In the genomic region with DNA sequence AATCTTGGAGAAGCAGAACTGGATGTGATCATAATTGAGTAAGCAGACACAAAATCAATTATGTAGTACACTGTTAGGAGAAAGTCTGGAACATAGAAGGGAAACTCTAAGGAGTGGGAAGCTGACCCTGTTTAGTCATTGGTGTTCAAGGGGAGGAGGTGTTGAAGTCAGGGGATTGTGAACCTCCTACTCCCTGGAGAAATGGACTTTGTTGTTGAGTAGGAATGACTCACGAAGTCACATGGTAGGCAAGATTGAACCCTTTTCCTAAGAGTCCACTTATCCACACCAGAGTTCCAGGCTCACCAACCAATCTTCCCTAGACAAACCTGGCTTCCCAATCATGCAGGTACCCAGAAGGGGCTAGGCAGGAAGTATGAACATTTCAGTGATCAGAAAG, we compare ENCODE assay signal across 32 cellular contexts.
DNase-seq lines count a peak whose midpoint lies in the region; ATAC-seq and TF ChIP-seq lines count a peak whose summit lies in the region.
"Had no signal": no experiment of that assay in that cellular context is flagged by ENCODE, and none has a peak within 500 bp of the region (broad histone marks: within the 10 kb centered on the region; RNA-seq: fewer than 3 reads in every experiment).

No MANE protein-coding gene starts in this region.

- H3K9me3 ChIP-seq in breast epithelium (no peaks in the 10 kb centered on the region), mucosa of descending colon (no peaks in the 10 kb centered on the region)
- H3K9me3 ChIP-seq: body of pancreas, heart left ventricle, lower lobe of right lung, psoas muscle, sigmoid colon had no signal

- H3K36me3 Mint-ChIP-seq in MCF 10A (ENCODE audit: insufficient read depth, unreplicated experiment) (no peaks in the 10 kb centered on the region), glutamatergic neuron (ENCODE audit: unreplicated experiment) (peaks cover 3% of the 10 kb centered on the region), natural killer cell (no peaks in the 10 kb centered on the region)
- H3K36me3 Mint-ChIP-seq: activated CD4-positive, alpha-beta memory T cell treated with anti-CD3 and anti-CD28 coated beads for 36 hours; naive thymus-derived CD8-positive, alpha-beta T cell; stimulated activated memory B cell treated with anti-CD40 and anti-IgM and Interleukin-4, amounts not matched to agents 10 μg/mL and 1 μg/mL and 100 μg/mL, for 72 hours; type B pancreatic cell had no signal

- POLR2A ChIA-PET in MCF 10A (lab: Yijun Ruan, JAX): interaction anchor here (0.8 kb wide), 1 partner anchor 37 kb away, joined by 3 read pairs; no protein-coding TSS in a partner anchor

- H3K4me1 Mint-ChIP-seq in MCF 10A (ENCODE audit: insufficient read depth, unreplicated experiment) (peaks cover 6% of the 10 kb centered on the region), glutamatergic neuron (ENCODE audit: low read depth, unreplicated experiment) (peaks cover 2% of the 10 kb centered on the region), natural killer cell (no peaks in the 10 kb centered on the region)
- H3K4me1 Mint-ChIP-seq: naive thymus-derived CD8-positive, alpha-beta T cell; stimulated activated memory B cell treated with anti-CD40 and anti-IgM and Interleukin-4, amounts not matched to agents 10 μg/mL and 1 μg/mL and 100 μg/mL, for 72 hours had no signal

- H3K4me1 ChIP-seq in breast epithelium: peaks cover 0 to 6% of the 10 kb centered on the region in 2 donors
- H3K4me1 ChIP-seq in mucosa of descending colon (ENCODE audit: low read depth): no peaks in the 10 kb centered on the region
- H3K4me1 ChIP-seq: body of pancreas, lower lobe of right lung, psoas muscle, sigmoid colon had no signal

- H3K27ac Mint-ChIP-seq in MCF 10A (ENCODE audit: low read depth, unreplicated experiment) (no peak overlapping the region), glutamatergic neuron (ENCODE audit: unreplicated experiment) (no peak overlapping the region), natural killer cell (no peak overlapping the region)
- H3K27ac Mint-ChIP-seq: activated CD4-positive, alpha-beta memory T cell treated with anti-CD3 and anti-CD28 coated beads for 36 hours; activated naive CD4-positive, alpha-beta T cell treated with anti-CD3 and anti-CD28 coated beads for 36 hours; naive thymus-derived CD8-positive, alpha-beta T cell; stimulated activated memory B cell treated with anti-CD40 and anti-IgM and Interleukin-4, amounts not matched to agents 10 μg/mL and 1 μg/mL and 100 μg/mL, for 72 hours; T-helper 17 cell; type B pancreatic cell had no signal

- CTCF ChIA-PET in MCF 10A (lab: Yijun Ruan, JAX): interaction anchor here (0.5 to 2.5 kb wide), 7 partner anchors 9 to 1822 kb away, joined by 3 to 10 read pairs (median 3); no protein-coding TSS in a partner anchor

- BruUV-seq in MCF 10A (replicated peaks; lab: Mats Ljungman, UMichigan): no TSS peak

- H3K36me3 ChIP-seq in breast epithelium (no peaks in the 10 kb centered on the region), mucosa of descending colon (ENCODE audit: low read depth) (no peaks in the 10 kb centered on the region)
- H3K36me3 ChIP-seq: heart left ventricle, lower lobe of right lung, sigmoid colon had no signal

- DNase-seq in MCF 10A (ENCODE audit: unreplicated experiment): peak; percentile 17
- no peak for DNase-seq in breast epithelium (ENCODE audit: low spot score in 2 of 2)
- peak; percentile 60 for DNase-seq in fibroblast of mammary gland (ENCODE audit: low read depth)
- DNase-seq in mucosa of descending colon: no peak
- no peak for DNase-seq in glutamatergic neuron
- DNase-seq in NCI-H510A (lab: John Stamatoyannopoulos, UW): no peak
- no peak for DNase-seq in natural killer cell
- DNase-seq: activated CD4-positive, alpha-beta memory T cell treated with anti-CD3 and anti-CD28 coated beads for 36 hours; activated CD4-positive, alpha-beta T cell treated with anti-CD3 and anti-CD28 coated beads for 1 hour; activated CD8-positive, alpha-beta memory T cell treated with anti-CD3 and anti-CD28 coated beads, Interleukin-2, amount 50 U/mL, for 48 hours; activated naive CD4-positive, alpha-beta T cell treated with anti-CD3 and anti-CD28 coated beads for 36 hours; body of pancreas; Calu3; DND-41; heart left ventricle; lower lobe of right lung; midbrain; naive thymus-derived CD8-positive, alpha-beta T cell; NCI-H1105; nucleus accumbens; psoas muscle; Right ventricle myocardium superior; sigmoid colon; stimulated activated CD4-positive, alpha-beta T cell treated with anti-CD3 and anti-CD28 coated beads, Interleukin-15, amount 100 ng/mL, for 24 hours; substantia nigra; T-helper 17 cell had no signal

- H3K9me3 Mint-ChIP-seq in MCF 10A (ENCODE audit: unreplicated experiment) (no peaks in the 10 kb centered on the region), glutamatergic neuron (ENCODE audit: unreplicated experiment) (no peaks in the 10 kb centered on the region), natural killer cell (no peaks in the 10 kb centered on the region)
- H3K9me3 Mint-ChIP-seq: activated CD4-positive, alpha-beta memory T cell treated with anti-CD3 and anti-CD28 coated beads for 36 hours; activated naive CD4-positive, alpha-beta T cell treated with anti-CD3 and anti-CD28 coated beads for 36 hours; naive thymus-derived CD8-positive, alpha-beta T cell; stimulated activated memory B cell treated with anti-CD40 and anti-IgM and Interleukin-4, amounts not matched to agents 10 μg/mL and 1 μg/mL and 100 μg/mL, for 72 hours had no signal

- ATAC-seq in mucosa of descending colon (peak; percentile 27), GM19452 (IDR thresholded peaks at IDR 0.05; ENCODE audit: unreplicated experiment) (no peak), natural killer cell (no peak)
- ATAC-seq: K562; naive thymus-derived CD8-positive, alpha-beta T cell; psoas muscle; SK-N-SH treated with all-trans-retinoic acid at 6 μM for 48 hours; stimulated activated memory B cell treated with anti-CD40 and anti-IgM and Interleukin-4, amounts not matched to agents 10 μg/mL and 1 μg/mL and 100 μg/mL, for 72 hours; T-helper 17 cell had no signal

- intact Hi-C loops in MCF 10A (cut with micrococcal nuclease) (no loop called here), breast epithelium (cut with DNase I; ENCODE audit: low total_unique reads) (no loop called here), mucosa of descending colon (cut with DNase I, micrococcal nuclease) (no loop called here), natural killer cell (cut with micrococcal nuclease) (no loop called here)

- no peak for TF ChIP-seq CTCF in MCF 10A (IDR thresholded peaks at IDR 0.05; ENCODE audit: unreplicated experiment)
- TF ChIP-seq CTCF in breast epithelium (IDR thresholded peaks at IDR 0.05): no peak
- no peak for TF ChIP-seq CTCF in fibroblast of mammary gland (conservative IDR thresholded peaks at IDR 0.05; ENCODE audit: control insufficient read depth, insufficient read depth, low read depth, low read length)
- TF ChIP-seq CTCF in mucosa of descending colon (IDR thresholded peaks at IDR 0.05): no peak
- no peak for TF ChIP-seq CTCF in glutamatergic neuron (IDR thresholded peaks at IDR 0.05; ENCODE audit: partially characterized antibody, unreplicated experiment)
- TF ChIP-seq CTCF in natural killer cell (IDR thresholded peaks at IDR 0.05): no peak

- H3K4me3 Mint-ChIP-seq in MCF 10A (ENCODE audit: unreplicated experiment): no peak overlapping the region
- no peak overlapping the region for H3K4me3 Mint-ChIP-seq in glutamatergic neuron (ENCODE audit: unreplicated experiment)
- no peak overlapping the region for H3K4me3 Mint-ChIP-seq in natural killer cell
- H3K4me3 Mint-ChIP-seq: activated CD4-positive, alpha-beta memory T cell treated with anti-CD3 and anti-CD28 coated beads for 36 hours; activated naive CD4-positive, alpha-beta T cell treated with anti-CD3 and anti-CD28 coated beads for 36 hours; naive thymus-derived CD8-positive, alpha-beta T cell; stimulated activated memory B cell treated with anti-CD40 and anti-IgM and Interleukin-4, amounts not matched to agents 10 μg/mL and 1 μg/mL and 100 μg/mL, for 72 hours; T-helper 17 cell; type B pancreatic cell had no signal

- H3K27me3 ChIP-seq in breast epithelium: no peaks in the 10 kb centered on the region
- H3K27me3 ChIP-seq: body of pancreas had no signal

- TF ChIP-seq POLR2A in breast epithelium (IDR thresholded peaks at IDR 0.05): no peak

- no peak overlapping the region for H3K4me3 ChIP-seq in breast epithelium
- no peak overlapping the region for H3K4me3 ChIP-seq in fibroblast of mammary gland (ENCODE audit: control insufficient read depth, low read depth, low read length)
- no peak overlapping the region for H3K4me3 ChIP-seq in mucosa of descending colon
- H3K4me3 ChIP-seq: body of pancreas, heart left ventricle, K562, lower lobe of right lung, psoas muscle, sigmoid colon had no signal

- no peak overlapping the region for H3K27ac ChIP-seq in breast epithelium
- H3K27ac ChIP-seq: C4-2B, heart left ventricle, lower lobe of right lung, psoas muscle, sigmoid colon had no signal

- H3K27me3 Mint-ChIP-seq in MCF 10A (ENCODE audit: insufficient read depth, unreplicated experiment): peaks cover 11% of the 10 kb centered on the region
- H3K27me3 Mint-ChIP-seq in glutamatergic neuron (ENCODE audit: unreplicated experiment): peaks cover 1% of the 10 kb centered on the region
- peaks cover 9 to 28% of the 10 kb centered on the region in 2 donors for H3K27me3 Mint-ChIP-seq in natural killer cell (ENCODE audit: low read depth in 2 of 2)
- H3K27me3 Mint-ChIP-seq: activated CD4-positive, alpha-beta memory T cell treated with anti-CD3 and anti-CD28 coated beads for 36 hours had no signal

Comparison
In these comparisons a context has a peak if more than half of its experiments do, and no peak if none do; other contexts are left out.
1. DNase-seq: peak in MCF 10A (single experiment) and fibroblast of mammary gland (single experiment); none in breast epithelium (0 of 2), mucosa of descending colon (0 of 3), glutamatergic neuron (single experiment), NCI-H510A (single experiment) and natural killer cell (single experiment).